Comparison of ENCODE assay signal across 20 cellular contexts in the genomic region with DNA sequence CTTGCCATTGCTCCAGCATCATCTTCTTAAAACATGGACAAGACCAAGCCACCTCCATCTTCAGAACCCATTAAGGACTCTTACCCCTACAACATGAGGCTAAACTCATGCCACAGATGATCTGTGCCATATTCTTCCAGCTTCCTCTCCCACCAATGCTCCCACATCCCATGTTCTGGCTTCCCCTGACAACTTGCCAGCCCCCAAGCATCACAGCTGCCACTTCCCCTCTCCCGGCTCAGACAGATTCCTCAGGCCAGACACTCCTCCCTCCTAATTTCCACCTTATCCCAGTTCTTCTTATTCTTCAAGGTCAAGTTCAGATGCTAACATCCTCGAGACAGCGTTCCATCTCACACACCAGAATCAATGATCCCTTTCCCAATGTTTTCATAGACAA.
"Had no signal": no experiment of that assay in that cellular context is flagged by ENCODE, and none has a peak within 500 bp of the region (broad histone marks: within the 10 kb centered on the region; RNA-seq: fewer than 3 reads in every experiment).

No MANE protein-coding gene starts in this region.

- DNase-seq: activated CD8-positive, alpha-beta memory T cell treated with anti-CD3 and anti-CD28 coated beads, Interleukin-2, amount 50 U/mL, for 4 hours; activated CD8-positive, alpha-beta T cell treated with anti-CD3 and anti-CD28 coated beads for 36 hours; activated naive CD4-positive, alpha-beta T cell treated with anti-CD3 and anti-CD28 coated beads, Interleukin-2, amount 10 ng/mL, durations not matched to agents 7 days and 5 days; amniotic stem cell; body of pancreas; central memory CD4-positive, alpha-beta T cell; cortex of kidney; erythroblast; hippocampal formation; left cardiac atrium; lower lobe of right lung; midbrain; stimulated activated CD4-positive, alpha-beta T cell treated with anti-CD3 and anti-CD28 coated beads, Interleukin-2, amount 100 ng/mL, for 24 hours; stimulated activated naive CD4-positive, alpha-beta T cell had no signal

- H3K9me3 ChIP-seq: body of pancreas, lower lobe of right lung, suprapubic skin had no signal

- H3K4me1 Mint-ChIP-seq: nephron had no signal

- H3K9me3 Mint-ChIP-seq: activated CD8-positive, alpha-beta T cell treated with anti-CD3 and anti-CD28 coated beads for 36 hours; activated naive CD4-positive, alpha-beta T cell treated with anti-CD3 and anti-CD28 coated beads, Interleukin-2, amount 10 ng/mL, durations not matched to agents 7 days and 5 days; activated T-helper 1 cell treated with anti-CD3 and anti-CD28 coated beads, Interleukin-12 subunit alpha, Interleukin-12 subunit beta, Interleukin-2, Interleukin-4 antibody, amounts not matched to agents 30 ng/mL and 10 ng/mL and 1 ng/mL, durations not matched to agents 14 hours and 24 hours and 36 hours; nephron; T-helper 2 cell treated with Interferon-gamma antibody and Interleukin-4, amounts not matched to agents 5 μg/mL and 100 μg/mL, for 36 hours had no signal

- H3K27me3 Mint-ChIP-seq: activated CD8-positive, alpha-beta T cell treated with anti-CD3 and anti-CD28 coated beads for 36 hours; activated naive CD4-positive, alpha-beta T cell treated with anti-CD3 and anti-CD28 coated beads, Interleukin-2, amount 10 ng/mL, durations not matched to agents 7 days and 5 days; type B pancreatic cell had no signal

- H3K36me3 ChIP-seq: lower lobe of right lung, suprapubic skin had no signal

- H3K27me3 ChIP-seq: body of pancreas, suprapubic skin had no signal

- ATAC-seq: activated CD8-positive, alpha-beta T cell treated with anti-CD3 and anti-CD28 coated beads for 36 hours; body of pancreas; left cardiac atrium; lower lobe of right lung; sciatic nerve had no signal

- H3K4me3 Mint-ChIP-seq: activated CD8-positive, alpha-beta T cell treated with anti-CD3 and anti-CD28 coated beads for 36 hours; activated naive CD4-positive, alpha-beta T cell treated with anti-CD3 and anti-CD28 coated beads, Interleukin-2, amount 10 ng/mL, durations not matched to agents 7 days and 5 days; activated T-helper 1 cell treated with anti-CD3 and anti-CD28 coated beads, Interleukin-12 subunit alpha, Interleukin-12 subunit beta, Interleukin-2, Interleukin-4 antibody, amounts not matched to agents 30 ng/mL and 10 ng/mL and 1 ng/mL, durations not matched to agents 14 hours and 24 hours and 36 hours; nephron; T-helper 2 cell treated with Interferon-gamma antibody and Interleukin-4, amounts not matched to agents 5 μg/mL and 100 μg/mL, for 36 hours; type B pancreatic cell had no signal

- H3K27ac ChIP-seq: body of pancreas, lower lobe of right lung, suprapubic skin had no signal

- H3K27ac Mint-ChIP-seq: activated CD8-positive, alpha-beta T cell treated with anti-CD3 and anti-CD28 coated beads for 36 hours; activated naive CD4-positive, alpha-beta T cell treated with anti-CD3 and anti-CD28 coated beads, Interleukin-2, amount 10 ng/mL, durations not matched to agents 7 days and 5 days; activated T-helper 1 cell treated with anti-CD3 and anti-CD28 coated beads, Interleukin-12 subunit alpha, Interleukin-12 subunit beta, Interleukin-2, Interleukin-4 antibody, amounts not matched to agents 30 ng/mL and 10 ng/mL and 1 ng/mL, durations not matched to agents 14 hours and 24 hours and 36 hours; nephron; T-helper 2 cell treated with Interferon-gamma antibody and Interleukin-4, amounts not matched to agents 5 μg/mL and 100 μg/mL, for 36 hours; type B pancreatic cell had no signal

- H3K4me3 ChIP-seq: body of pancreas, lower lobe of right lung, suprapubic skin had no signal
